In the genomic region with DNA sequence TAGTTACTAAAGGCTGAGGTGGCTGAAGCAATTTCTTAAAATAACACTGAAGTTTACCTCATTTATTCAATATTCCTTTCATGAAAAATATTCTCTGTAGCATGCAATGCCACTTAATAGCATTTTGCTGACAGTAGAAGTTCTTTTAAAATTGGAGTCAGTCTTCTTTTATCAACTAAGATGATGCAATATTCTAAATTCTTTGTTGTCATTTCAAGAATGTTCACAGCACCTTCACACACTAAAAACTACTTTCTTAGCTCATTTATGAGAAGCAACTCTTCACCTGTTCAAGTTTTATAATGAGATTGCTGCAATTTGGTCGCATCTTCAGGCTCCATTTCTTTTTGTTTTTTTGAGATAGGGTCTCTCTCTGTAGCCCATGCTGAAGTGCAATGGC, we compare ENCODE assay signal across 24 cellular contexts.
"Had no signal": no experiment of that assay in that cellular context is flagged by ENCODE, and none has a peak within 500 bp of the region (broad histone marks: within the 10 kb centered on the region; RNA-seq: fewer than 3 reads in every experiment).

No MANE protein-coding gene starts in this region.

- H3K27me3 ChIP-seq: ovary, right atrium auricular region, stomach, testis, thyroid gland, transverse colon, upper lobe of left lung, vagina had no signal

- H3K27me3 Mint-ChIP-seq: naive B cell; progenitor cell of endocrine pancreas; stimulated activated naive B cell treated with anti-CD40 and anti-IgM and Interleukin-4, amounts not matched to agents 10 μg/mL and 1 μg/mL and 100 μg/mL, for 72 hours had no signal

- H3K9me3 Mint-ChIP-seq: naive B cell; natural killer cell; stimulated activated naive B cell treated with anti-CD40 and anti-IgM and Interleukin-4, amounts not matched to agents 10 μg/mL and 1 μg/mL and 100 μg/mL, for 72 hours had no signal

- H3K36me3 ChIP-seq: ovary, right atrium auricular region, thyroid gland, transverse colon, vagina had no signal

- H3K4me3 ChIP-seq: left ventricle myocardium inferior, lung, ovary, right atrium auricular region, skin epidermis, stomach, testis, thyroid gland, transverse colon, upper lobe of left lung, vagina had no signal

- H3K27ac Mint-ChIP-seq: mesothelial cell of epicardium; naive B cell; progenitor cell of endocrine pancreas; stimulated activated naive B cell treated with anti-CD40 and anti-IgM and Interleukin-4, amounts not matched to agents 10 μg/mL and 1 μg/mL and 100 μg/mL, for 72 hours had no signal

- H3K9me3 ChIP-seq: left ventricle myocardium inferior, ovary, right atrium auricular region, stomach, testis, thyroid gland, transverse colon, upper lobe of left lung, vagina had no signal

- H3K4me3 Mint-ChIP-seq: mesothelial cell of epicardium; naive B cell; natural killer cell; stimulated activated naive B cell treated with anti-CD40 and anti-IgM and Interleukin-4, amounts not matched to agents 10 μg/mL and 1 μg/mL and 100 μg/mL, for 72 hours had no signal

- H3K36me3 Mint-ChIP-seq: natural killer cell had no signal

- DNase-seq: islet precursor cell; left ventricle myocardium inferior; mesendoderm; naive B cell; natural killer cell; ovary; stimulated activated CD4-positive, alpha-beta T cell treated with anti-CD3 and anti-CD28 coated beads, Interleukin-12 subunit alpha, Interleukin-12 subunit beta, amount 100 ng/mL, for 4 hours; stimulated activated CD4-positive, alpha-beta T cell treated with anti-CD3 and anti-CD28 coated beads, Interleukin-15, amount 100 ng/mL, for 24 hours; stimulated activated CD4-positive, alpha-beta T cell treated with anti-CD3 and anti-CD28 coated beads, Interleukin-2, amount 100 ng/mL, for 24 hours; stimulated activated CD4-positive, alpha-beta T cell treated with anti-CD3 and anti-CD28 coated beads, Interleukin-4, amount 100 ng/mL, for 1 hour; stimulated activated naive B cell treated with anti-CD40 and anti-IgM and Interleukin-4, amounts not matched to agents 10 μg/mL and 1 μg/mL and 100 μg/mL, for 72 hours; stimulated activated naive CD8-positive, alpha-beta T cell treated with anti-CD3 and anti-CD28 coated beads, Interleukin-15, Interleukin-2, amounts not matched to agents 100 U/mL and 50 U/mL, for 24 hours; stomach; testis; thyroid gland; transverse colon; upper lobe of left lung had no signal

- H3K27ac ChIP-seq: left ventricle myocardium inferior, ovary, right atrium auricular region, skin epidermis, stomach, testis, thyroid gland, transverse colon, upper lobe of left lung, vagina had no signal

- ATAC-seq: natural killer cell; sciatic nerve; stimulated activated naive B cell treated with anti-CD40 and anti-IgM and Interleukin-4, amounts not matched to agents 10 μg/mL and 1 μg/mL and 100 μg/mL, for 72 hours; stimulated activated naive CD8-positive, alpha-beta T cell treated with anti-CD3 and anti-CD28 coated beads, Interleukin-15, Interleukin-2, amounts not matched to agents 100 U/mL and 50 U/mL, for 24 hours had no signal

- H3K4me1 ChIP-seq: left ventricle myocardium inferior, right atrium auricular region, stomach, testis, thyroid gland, transverse colon, upper lobe of left lung had no signal
